8 cellular contexts compared by ENCODE assay signal in genomic region chr17:39794249-39794970, GRCh38. TPM values are rescaled to one million over a fixed set of nuclear protein-coding genes. Genes with fewer than 3 reads are reported as not detected.
DNase-seq lines count a peak whose midpoint lies in the region; ATAC-seq and TF ChIP-seq lines count a peak whose summit lies in the region.

No MANE protein-coding gene starts in this region.

- H3K4me3 Mint-ChIP-seq in stimulated activated effector memory CD8-positive, alpha-beta T cell treated with anti-CD3 and anti-CD28 coated beads, Interleukin-12 subunit alpha, Interleukin-12 subunit beta, amount 100 ng/mL, for 72 hours, result peak overlapping the region; percentile 51

- H3K36me3 Mint-ChIP-seq in stimulated activated effector memory CD8-positive, alpha-beta T cell treated with anti-CD3 and anti-CD28 coated beads, Interleukin-12 subunit alpha, Interleukin-12 subunit beta, amount 100 ng/mL, for 72 hours, result peaks cover 65% of the 10 kb centered on the region

- no peaks in the 10 kb centered on the region for H3K9me3 Mint-ChIP-seq in stimulated activated effector memory CD8-positive, alpha-beta T cell treated with anti-CD3 and anti-CD28 coated beads, Interleukin-12 subunit alpha, Interleukin-12 subunit beta, amount 100 ng/mL, for 72 hours

- H3K27ac ChIP-seq in tibial nerve, result no peak overlapping the region

- no peak overlapping the region for H3K4me3 ChIP-seq in tibial nerve

- TF ChIP-seq EP300 in tibial nerve (IDR thresholded peaks at IDR 0.05), result no peak

- H3K4me1 Mint-ChIP-seq in stimulated activated effector memory CD8-positive, alpha-beta T cell treated with anti-CD3 and anti-CD28 coated beads, Interleukin-12 subunit alpha, Interleukin-12 subunit beta, amount 100 ng/mL, for 72 hours, result peaks cover 68% of the 10 kb centered on the region

- no peak for TF ChIP-seq POLR2A in tibial nerve (IDR thresholded peaks at IDR 0.05)

- 77 to 83% methylated on average over 2 of the region's 2 CpGs for WGBS in tibial nerve, 2 donors

- H3K27ac Mint-ChIP-seq in stimulated activated effector memory CD8-positive, alpha-beta T cell treated with anti-CD3 and anti-CD28 coated beads, Interleukin-12 subunit alpha, Interleukin-12 subunit beta, amount 100 ng/mL, for 72 hours, result peak overlapping the region; percentile 64

- no peaks in the 10 kb centered on the region for H3K9me3 ChIP-seq in tibial nerve

- H3K27me3 ChIP-seq in tibial nerve, result peaks cover 0 to 21% of the 10 kb centered on the region in 2 donors

- no peaks in the 10 kb centered on the region for H3K36me3 ChIP-seq in tibial nerve

- peak; percentile 83 for ATAC-seq in GM21825 (IDR thresholded peaks at IDR 0.05; ENCODE audit: unreplicated experiment)
- peak; percentile 57 for ATAC-seq in stimulated activated effector memory CD8-positive, alpha-beta T cell treated with anti-CD3 and anti-CD28 coated beads, Interleukin-12 subunit alpha, Interleukin-12 subunit beta, amount 100 ng/mL, for 72 hours

- TF ChIP-seq CTCF in tibial nerve (IDR thresholded peaks at IDR 0.05), result no peak

- no peaks in the 10 kb centered on the region for H3K4me1 ChIP-seq in tibial nerve

- DNase-seq in NCI-H345 treated with DMSO at 0.1 percent for 48 hours (lab: John Stamatoyannopoulos, UW; ENCODE audit: unreplicated experiment), result peak; percentile 6
- no peak for DNase-seq in NCI-H345 (lab: John Stamatoyannopoulos, UW)
- peak; percentile 68 to 81 for DNase-seq in NCI-H187 (lab: John Stamatoyannopoulos, UW)
- no peak for DNase-seq in stimulated activated effector memory CD8-positive, alpha-beta T cell treated with anti-CD3 and anti-CD28 coated beads, Interleukin-12 subunit alpha, Interleukin-12 subunit beta, amount 100 ng/mL, for 72 hours (ENCODE audit: low spot score in 2 of 2)
- no peak for DNase-seq in NCI-H446 treated with DMSO at 0.1 percent for 48 hours (lab: John Stamatoyannopoulos, UW)
- DNase-seq in tibial nerve (ENCODE audit: low spot score in 2 of 2), result no peak
- DNase-seq in AML-193 (lab: John Stamatoyannopoulos, UW), result no peak

RNA-seq across cellular contexts. Expression of gene GRB7, which starts 56.7 kb away (rescaled TPM):
- total RNA-seq in tibial nerve, result under 1 TPM in 3 of 4 donors, not detected in 1; 0.21 to 0.39 (median 0.30) TPM

Comparison
In these comparisons a context has a peak if more than half of its experiments do, and no peak if none do; other contexts are left out.
1. DNase-seq: peak in NCI-H345 treated with DMSO at 0.1 percent for 48 hours (single experiment) and NCI-H187 (2 of 2); none in NCI-H345 (single experiment), stimulated activated effector memory CD8-positive, alpha-beta T cell treated with anti-CD3 and anti-CD28 coated beads, Interleukin-12 subunit alpha, Interleukin-12 subunit beta, amount 100 ng/mL, for 72 hours (0 of 2), NCI-H446 treated with DMSO at 0.1 percent for 48 hours (single experiment), tibial nerve (0 of 2) and AML-193 (0 of 2).